ENCODE assay signal across 21 cellular contexts in genomic region chr6:11961137-11961779, GRCh38. TPM values are rescaled to one million over a fixed set of nuclear protein-coding genes. Genes with fewer than 3 reads are reported as not detected.
DNase-seq lines count a peak whose midpoint lies in the region; ATAC-seq, FAIRE-seq and TF ChIP-seq lines count a peak whose summit lies in the region.
"Had no signal": no experiment of that assay in that cellular context is flagged by ENCODE, and none has a peak within 500 bp of the region (broad histone marks: within the 10 kb centered on the region; RNA-seq: fewer than 3 reads in every experiment).

No MANE protein-coding gene starts in this region.

- no peak overlapping the region for H3K18ac ChIP-seq in IMR-90 (ENCODE audit: low read depth, low read length)

- H3K4me2 ChIP-seq in IMR-90 (ENCODE audit: low read depth, low read length) (no peak overlapping the region), keratinocyte (ENCODE audit: control insufficient read depth, extremely low read depth, insufficient read depth, low read depth, low read length) (no peak overlapping the region), osteoblast (ENCODE audit: insufficient read depth, low read length) (no peak overlapping the region)

- no peak for TF ChIP-seq CTCF in IMR-90 (conservative IDR thresholded peaks at IDR 0.05; ENCODE audit: low read depth, low read length)
- TF ChIP-seq CTCF in keratinocyte (optimal IDR thresholded peaks at IDR 0.05 in 1 of 3, IDR thresholded peaks at IDR 0.05 in 1 of 3, conservative IDR thresholded peaks at IDR 0.05 in 1 of 3; ENCODE audit: extremely low read depth in 1 of 3, insufficient read depth in 2 of 3, low read length in 3 of 3): no peak
- TF ChIP-seq CTCF in osteoblast (IDR thresholded peaks at IDR 0.05; ENCODE audit: extremely low read depth, low read depth, low read length): no peak

- in situ Hi-C loops in IMR-90 (cut with MboI; ENCODE audit: low sequenced_read_pairs): no loop called here

- H3K9me1 ChIP-seq in IMR-90 (ENCODE audit: insufficient read depth, low read length) (no peaks in the 10 kb centered on the region), keratinocyte (ENCODE audit: control insufficient read depth, extremely low read depth, insufficient read depth, low read length) (no peaks in the 10 kb centered on the region)

- DNase-seq in IMR-90 (no peak), dermis blood vessel endothelial cell (peak; percentile 36), keratinocyte (ENCODE audit: low read depth, low spot score) (no peak), osteoblast (ENCODE audit: insufficient read length, low spot score, missing footprints) (no peak), islet precursor cell (no peak), GM19240 (ENCODE audit: insufficient read length, low spot score) (no peak)
- DNase-seq: ACHN; BE2C; C1 segment of cervical spinal cord; CD4-positive, CD25-positive, alpha-beta regulatory T cell; CD8-positive, alpha-beta memory T cell; COR-L47; DMS 273 treated with DMSO at 0.1 percent for 48 hours; DMS53; DND-41; EL; HCEC 1CT had no signal

- CTCF ChIA-PET in IMR-90 (lab: Yijun Ruan, JAX): interaction anchor here (0.7 kb wide), 1 partner anchor 25 kb away, joined by 3 read pairs; no protein-coding TSS in a partner anchor

- dilution Hi-C loops in IMR-90 (cut with HindIII; ENCODE audit: low sequenced_read_pairs, unreplicated experiment) (no loop called here), keratinocyte (cut with MboI; ENCODE audit: extremely low pct_ligation_motif_present, low sequenced_read_pairs) (no loop called here)

- WGBS in IMR-90 (ENCODE audit: extremely low coverage in 2 of 2, insufficient read length in 1 of 2), 2 experiments: 73% methylated on average over 2 of the region's 8 CpGs; no CpG with 5 or more reads in 1 of the 2 experiments

- no peak overlapping the region for H4K8ac ChIP-seq in IMR-90 (ENCODE audit: low read depth in 2 of 2, low read length in 2 of 2)

- TF ChIP-seq RAD21 in IMR-90 (IDR thresholded peaks at IDR 0.05; ENCODE audit: low read length): no peak

- no peak overlapping the region for H2BK120ac ChIP-seq in IMR-90 (ENCODE audit: low read depth, low read length)

- no peak for FAIRE-seq in keratinocyte (lab: Jason Lieb, UNC)
- FAIRE-seq: A204.1, GM12878, H54 had no signal

- H3K79me1 ChIP-seq in IMR-90 (ENCODE audit: low read depth in 1 of 2, low read length in 2 of 2): no peaks in the 10 kb centered on the region

- H3K9ac ChIP-seq in IMR-90 (ENCODE audit: low read depth, low read length) (no peak overlapping the region), keratinocyte (ENCODE audit: control insufficient read depth, extremely low read depth, insufficient read depth, low read length) (no peak overlapping the region)

- no TSS peak for BruUV-seq in IMR-90 (replicated peaks; lab: Mats Ljungman, UMichigan)

- H3K36me3 ChIP-seq in IMR-90 (ENCODE audit: control insufficient read depth, insufficient read depth, low read length): no peaks in the 10 kb centered on the region
- no peaks in the 10 kb centered on the region for H3K36me3 ChIP-seq in keratinocyte (ENCODE audit: control insufficient read depth in 2 of 2, extremely low read depth in 1 of 2, insufficient read depth in 2 of 2, low read length in 2 of 2)
- H3K36me3 ChIP-seq in osteoblast (ENCODE audit: insufficient read depth, low read length): no peaks in the 10 kb centered on the region
- H3K36me3 ChIP-seq: BE2C had no signal

- no peak for ATAC-seq in IMR-90 (ENCODE audit: low read depth)
- ATAC-seq in HG02610 (IDR thresholded peaks at IDR 0.05; ENCODE audit: unreplicated experiment): no peak
- ATAC-seq: GM12878 had no signal

- H4K91ac ChIP-seq in IMR-90 (ENCODE audit: insufficient read depth, low read depth, low read length): no peak overlapping the region

- H2AFZ ChIP-seq in IMR-90 (replicated peaks; ENCODE audit: low read length, poor library complexity) (peak overlapping the region; percentile 32), keratinocyte (ENCODE audit: control insufficient read depth, low read length) (peak overlapping the region; percentile 37), osteoblast (ENCODE audit: low read length) (peak overlapping the region; percentile 6)

- H3K9me3 ChIP-seq in IMR-90 (ENCODE audit: control insufficient read depth, insufficient read depth, low read length) (no peaks in the 10 kb centered on the region), keratinocyte (ENCODE audit: control insufficient read depth, low read depth, low read length) (no peaks in the 10 kb centered on the region), osteoblast (ENCODE audit: low read depth, low read length) (no peaks in the 10 kb centered on the region)
- H3K9me3 ChIP-seq: BE2C had no signal

- H3K79me2 ChIP-seq in keratinocyte (ENCODE audit: control insufficient read depth, insufficient read depth, low read length) (no peaks in the 10 kb centered on the region), osteoblast (ENCODE audit: insufficient read depth, low read length) (no peaks in the 10 kb centered on the region)

- no peak overlapping the region for H4K5ac ChIP-seq in IMR-90 (ENCODE audit: low read depth, low read length)

- H2BK20ac ChIP-seq in IMR-90 (ENCODE audit: low read depth, low read length): no peak overlapping the region

- H3K4ac ChIP-seq in IMR-90 (ENCODE audit: low read depth, low read length): no peak overlapping the region

- no peak overlapping the region for H2BK5ac ChIP-seq in IMR-90 (ENCODE audit: low read depth, low read length, poor library complexity, severe bottlenecking)

- intact Hi-C loops in IMR-90 (cut with micrococcal nuclease): no loop called here

- H4K20me1 ChIP-seq in IMR-90 (ENCODE audit: insufficient read depth, low read length) (no peaks in the 10 kb centered on the region), keratinocyte (ENCODE audit: control insufficient read depth, extremely low read depth, insufficient read depth, low read length) (no peaks in the 10 kb centered on the region), osteoblast (ENCODE audit: insufficient read depth, low read length) (no peaks in the 10 kb centered on the region)

- TF ChIP-seq POLR2A in IMR-90 (IDR thresholded peaks at IDR 0.05; ENCODE audit: low read depth, low read length): no peak

- H2AK5ac ChIP-seq in IMR-90 (ENCODE audit: low read depth, low read length): no peak overlapping the region

- no peak overlapping the region for H3K56ac ChIP-seq in IMR-90 (ENCODE audit: extremely low read depth, insufficient read depth, low read length)

- no peaks in the 10 kb centered on the region for H3K27me3 ChIP-seq in IMR-90 (ENCODE audit: control insufficient read depth, insufficient read depth, low read length)
- no peaks in the 10 kb centered on the region for H3K27me3 ChIP-seq in keratinocyte (ENCODE audit: control insufficient read depth, extremely low read depth, insufficient read depth, low read length)
- H3K27me3 ChIP-seq in osteoblast (ENCODE audit: insufficient read depth, low read length): no peaks in the 10 kb centered on the region
- H3K27me3 ChIP-seq: BE2C had no signal

- H3K23ac ChIP-seq in IMR-90 (ENCODE audit: low read depth, low read length): no peak overlapping the region

- H3K4me1 ChIP-seq in IMR-90 (ENCODE audit: control insufficient read depth, insufficient read depth, low read length): no peaks in the 10 kb centered on the region; the same call in 1 of the 2 replicates
- peaks cover 5% of the 10 kb centered on the region for H3K4me1 ChIP-seq in keratinocyte (ENCODE audit: control insufficient read depth, extremely low read depth, insufficient read depth, low read length)
- no peaks in the 10 kb centered on the region for H3K4me1 ChIP-seq in osteoblast (ENCODE audit: insufficient read depth, low read length)
- H3K4me1 ChIP-seq: BE2C had no signal

- POLR2A ChIA-PET in IMR-90 (lab: Charles Lee; ENCODE audit: unreplicated experiment): no interaction called here

- no peak overlapping the region for H2AK9ac ChIP-seq in IMR-90 (replicated peaks; ENCODE audit: low read depth, low read length, poor library complexity)

- no peak overlapping the region for H3K14ac ChIP-seq in IMR-90 (replicated peaks; ENCODE audit: low read depth, low read length)

- no peak overlapping the region for H3K4me3 ChIP-seq in IMR-90 (ENCODE audit: insufficient read depth, low read depth, low read length)
- H3K4me3 ChIP-seq in keratinocyte (ENCODE audit: control insufficient read depth in 2 of 3, extremely low read depth in 1 of 3, insufficient read depth in 2 of 3, low read depth in 1 of 3, low read length in 3 of 3): no peak overlapping the region
- H3K4me3 ChIP-seq in osteoblast (ENCODE audit: insufficient read depth, low read length): no peak overlapping the region
- H3K4me3 ChIP-seq: GM12878 had no signal

- no peak overlapping the region for H3K27ac ChIP-seq in IMR-90 (ENCODE audit: insufficient read depth, low read length)
- H3K27ac ChIP-seq in keratinocyte (ENCODE audit: control insufficient read depth, insufficient read depth, low read length): no peak overlapping the region
- H3K27ac ChIP-seq in osteoblast (ENCODE audit: low read depth, low read length): no peak overlapping the region

- H2BK15ac ChIP-seq in IMR-90 (ENCODE audit: low read depth, low read length): no peak overlapping the region

TF ChIP-seq in IMR-90, 13 proteins besides CTCF, POLR2A, EP300 and RAD21 (continues in another document):
- no peak for TF ChIP-seq SMC3 (IDR thresholded peaks at IDR 0.05; ENCODE audit: low read depth, low read length)
- no peak for TF ChIP-seq FOS (IDR thresholded peaks at IDR 0.05; ENCODE audit: low read depth, low read length)
- TF ChIP-seq MXI1 (IDR thresholded peaks at IDR 0.05; ENCODE audit: borderline replicate concordance, low read depth, low read length): no peak
- no peak for TF ChIP-seq MAFK (IDR thresholded peaks at IDR 0.05; ENCODE audit: low read depth, low read length)
- no peak for TF ChIP-seq CEBPB (IDR thresholded peaks at IDR 0.05; ENCODE audit: low read depth, low read length)
- TF ChIP-seq RFX5 (IDR thresholded peaks at IDR 0.05; ENCODE audit: low read depth, low read length): no peak
- TF ChIP-seq CHD1 (IDR thresholded peaks at IDR 0.05; ENCODE audit: low read depth, low read length): no peak
- no peak for TF ChIP-seq BHLHE40 (IDR thresholded peaks at IDR 0.05; ENCODE audit: low read depth, low read length)

RNA-seq across cellular contexts. Expression of gene HIVEP1, which starts 50.9 kb away (rescaled TPM):
- total RNA-seq in IMR-90 (2012; rRNA removed): 16.7 and 17.2 TPM in 2 replicates
- 13.0 and 14.4 TPM in 2 replicates for polyA plus RNA-seq in IMR-90 (2012; rRNA removed)
- polyA plus RNA-seq in IMR-90 (2012; cell fraction: cytosol; rRNA removed): 7.3 and 8.8 TPM in 2 replicates
- polyA plus RNA-seq in IMR-90 (2012; cell fraction: nucleus; rRNA removed; ENCODE audit: low replicate concordance): 32.2 and 33.4 TPM in 2 replicates
- 19.1 and 19.6 TPM in 2 replicates for total RNA-seq in dermis blood vessel endothelial cell
- polyA plus RNA-seq in keratinocyte: 13.7 to 18.9 TPM (median 18.8 TPM) in 3 replicates
- 27.1 TPM for polyA plus RNA-seq in keratinocyte (2011; ENCODE audit: low read depth)
- 10.4 and 13.9 TPM in 2 replicates for polyA plus RNA-seq in keratinocyte (2011; cell fraction: cytosol; rRNA removed)
- 38.9 and 42.7 TPM in 2 replicates for polyA plus RNA-seq in keratinocyte (2011; cell fraction: nucleus; rRNA removed)
- 11.4 and 16.2 TPM in 2 replicates for polyA plus RNA-seq in keratinocyte (2012; ENCODE audit: low replicate concordance)
- 30.9 to 53.7 TPM (median 48.9 TPM) in 3 replicates for polyA minus RNA-seq in keratinocyte
- 17.1 TPM for polyA minus RNA-seq in keratinocyte (2011; cell fraction: cytosol; rRNA and poly(A)+ RNA removed)
- polyA minus RNA-seq in keratinocyte (2011; cell fraction: nucleus; rRNA and poly(A)+ RNA removed): 47.5 and 78.3 TPM in 2 replicates
- 18.8 and 21.2 TPM in 2 replicates for total RNA-seq in osteoblast
